ENCODE assay signal across 13 cellular contexts in the genomic region with DNA sequence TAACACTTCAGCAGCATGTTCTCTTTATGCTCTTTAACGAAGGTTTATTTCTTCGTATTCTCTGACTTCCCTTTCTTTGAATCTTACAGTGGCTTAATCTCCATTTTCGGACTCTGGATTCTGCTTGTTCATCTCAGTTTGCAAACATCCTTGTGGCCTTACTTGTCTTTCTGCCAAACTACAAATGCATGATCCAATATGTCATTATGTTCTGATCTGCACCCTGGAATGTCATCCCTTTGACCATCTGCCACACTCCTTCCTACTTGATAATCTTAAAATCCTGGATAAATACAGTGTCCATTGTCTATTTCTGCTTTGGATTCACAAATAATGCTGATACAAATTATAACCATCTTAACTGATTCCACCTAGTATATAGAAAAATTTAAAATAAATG.
"Had no signal": no experiment of that assay in that cellular context is flagged by ENCODE, and none has a peak within 500 bp of the region (broad histone marks: within the 10 kb centered on the region; RNA-seq: fewer than 3 reads in every experiment).

No MANE protein-coding gene starts in this region.

- DNase-seq: activated CD4-positive, alpha-beta T cell treated with anti-CD3 and anti-CD28 coated beads for 48 hours; activated CD8-positive, alpha-beta memory T cell treated with anti-CD3 and anti-CD28 coated beads, Interleukin-2, amount 50 U/mL, for 48 hours; activated CD8-positive, alpha-beta T cell treated with anti-CD3 and anti-CD28 coated beads, Interleukin-2, amount 10 ng/mL, durations not matched to agents 7 days and 5 days; activated naive CD4-positive, alpha-beta T cell; aorta; cortex of kidney; effector memory CD4-positive, alpha-beta T cell; heart right ventricle; natural killer cell; right cardiac atrium; spleen; stimulated activated CD4-positive, alpha-beta T cell treated with anti-CD3 and anti-CD28 coated beads, Interleukin-1b, Interleukin-23, amount 100 ng/mL, for 48 hours had no signal

- ATAC-seq: activated CD8-positive, alpha-beta T cell treated with anti-CD3 and anti-CD28 coated beads, Interleukin-2, amount 10 ng/mL, durations not matched to agents 7 days and 5 days; heart right ventricle; natural killer cell; right cardiac atrium; stimulated activated memory B cell treated with anti-CD40 and anti-IgM and Interleukin-4, amounts not matched to agents 10 μg/mL and 1 μg/mL and 100 μg/mL, for 72 hours had no signal
